ENCODE assay signal across 1 cellular context in genomic region chr12:343026-343425, GRCh38.
TF ChIP-seq lines count a peak whose summit lies in the region.

No MANE protein-coding gene starts in this region.

TF ChIP-seq in H1, 55 proteins besides CTCF, POLR2A, EP300 and RAD21:
- 0 out of 2 replicates have a peak, but pooled peaks have one; percentile 20 for TF ChIP-seq RBBP5 (IDR thresholded peaks at IDR 0.05; ENCODE audit: borderline replicate concordance, low read depth, low read length)
- peak; percentile 66; the same call in 1 of the 2 replicates for TF ChIP-seq MAFK (IDR thresholded peaks at IDR 0.05; ENCODE audit: low read depth, low read length)
